In the genomic region with DNA sequence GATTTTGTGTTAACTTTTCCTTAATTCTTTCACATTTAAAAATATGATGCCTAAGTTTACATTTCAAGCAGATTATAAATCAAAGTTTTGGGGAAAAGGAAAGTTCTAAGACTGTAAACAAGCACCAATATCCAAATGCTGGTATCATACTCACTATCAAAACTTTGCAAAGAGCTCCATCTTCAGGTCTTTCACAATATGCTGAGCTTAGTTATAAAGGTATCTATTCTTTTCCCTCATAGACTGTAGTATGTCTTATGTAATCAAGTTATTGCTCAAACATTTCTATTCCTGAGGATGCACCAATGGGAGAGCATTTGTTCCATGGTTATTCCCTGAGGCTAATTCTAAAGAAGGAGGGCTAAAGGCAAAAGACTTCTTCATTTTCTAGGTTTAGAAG, we compare ENCODE assay signal across 9 cellular contexts.
DNase-seq lines count a peak whose midpoint lies in the region; ATAC-seq and TF ChIP-seq lines count a peak whose summit lies in the region.
"Had no signal": no experiment of that assay in that cellular context is flagged by ENCODE, and none has a peak within 500 bp of the region (broad histone marks: within the 10 kb centered on the region; RNA-seq: fewer than 3 reads in every experiment).

No MANE protein-coding gene starts in this region.

- no peak overlapping the region for H3K27ac Mint-ChIP-seq in nephron progenitor cell
- no peak overlapping the region for H3K27ac Mint-ChIP-seq in activated T-helper 1 cell treated with anti-CD3 and anti-CD28 coated beads, Interleukin-12 subunit alpha, Interleukin-12 subunit beta, Interleukin-2, Interleukin-4 antibody, amounts not matched to agents 30 ng/mL and 10 ng/mL and 1 ng/mL, durations not matched to agents 14 hours and 24 hours and 36 hours
- no peak overlapping the region for H3K27ac Mint-ChIP-seq in activated naive CD4-positive, alpha-beta T cell treated with anti-CD3 and anti-CD28 coated beads for 36 hours

- H3K27me3 Mint-ChIP-seq in nephron progenitor cell (ENCODE audit: low read depth, poor library complexity), result no peaks in the 10 kb centered on the region
- peaks cover 5% of the 10 kb centered on the region for H3K27me3 Mint-ChIP-seq in activated T-helper 1 cell treated with anti-CD3 and anti-CD28 coated beads, Interleukin-12 subunit alpha, Interleukin-12 subunit beta, Interleukin-2, Interleukin-4 antibody, amounts not matched to agents 30 ng/mL and 10 ng/mL and 1 ng/mL, durations not matched to agents 14 hours and 24 hours and 36 hours (ENCODE audit: insufficient read depth)
- no peaks in the 10 kb centered on the region for H3K27me3 Mint-ChIP-seq in activated naive CD4-positive, alpha-beta T cell treated with anti-CD3 and anti-CD28 coated beads for 36 hours (ENCODE audit: low read depth)

- no peaks in the 10 kb centered on the region for H3K9me3 ChIP-seq in WERI-Rb-1 (ENCODE audit: severe bottlenecking)
- H3K9me3 ChIP-seq in MG63, result no peaks in the 10 kb centered on the region
- H3K9me3 ChIP-seq: SJSA1 had no signal

- CTCF ChIA-PET in activated naive CD4-positive, alpha-beta T cell treated with anti-CD3 and anti-CD28 coated beads for 36 hours (lab: Charles Lee), result interaction anchor here (0.7 kb wide), 1 partner anchor 14 kb away, joined by 3 read pairs; no protein-coding TSS in a partner anchor

- peak; percentile 86 for ATAC-seq in GM21529 (IDR thresholded peaks at IDR 0.05; ENCODE audit: unreplicated experiment)

- H3K36me3 ChIP-seq in WERI-Rb-1, result no peaks in the 10 kb centered on the region
- no peaks in the 10 kb centered on the region for H3K36me3 ChIP-seq in MG63
- H3K36me3 ChIP-seq: SJSA1 had no signal

- DNase-seq in GM03348 (ENCODE audit: low spot score) (peak; percentile 63), Kasumi-1 (lab: John Stamatoyannopoulos, UW) (peak; percentile 38 to 71), WERI-Rb-1 (no peak), nephron progenitor cell (no peak), MG63 (no peak)
- no peak for DNase-seq in activated T-helper 1 cell treated with anti-CD3 and anti-CD28 coated beads, Interleukin-12 subunit alpha, Interleukin-12 subunit beta, Interleukin-2, Interleukin-4 antibody, amounts not matched to agents 30 ng/mL and 10 ng/mL and 1 ng/mL, durations not matched to agents 14 hours and 24 hours and 36 hours (ENCODE audit: low spot score)
- no peak for DNase-seq in activated naive CD4-positive, alpha-beta T cell treated with anti-CD3 and anti-CD28 coated beads for 36 hours

- TF ChIP-seq CTCF in WERI-Rb-1 (IDR thresholded peaks at IDR 0.05; ENCODE audit: low read depth, low read length) (peak; percentile 31), nephron progenitor cell (IDR thresholded peaks at IDR 0.05) (peak; percentile 36)

- H3K27me3 ChIP-seq in WERI-Rb-1 (ENCODE audit: insufficient read depth, low read depth, severe bottlenecking) (no peaks in the 10 kb centered on the region), MG63 (no peaks in the 10 kb centered on the region)
- H3K27me3 ChIP-seq: SJSA1 had no signal

- no peaks in the 10 kb centered on the region for H3K36me3 Mint-ChIP-seq in nephron progenitor cell (ENCODE audit: low read depth)
- H3K36me3 Mint-ChIP-seq in activated T-helper 1 cell treated with anti-CD3 and anti-CD28 coated beads, Interleukin-12 subunit alpha, Interleukin-12 subunit beta, Interleukin-2, Interleukin-4 antibody, amounts not matched to agents 30 ng/mL and 10 ng/mL and 1 ng/mL, durations not matched to agents 14 hours and 24 hours and 36 hours (ENCODE audit: low read depth), result no peaks in the 10 kb centered on the region
- H3K36me3 Mint-ChIP-seq in activated naive CD4-positive, alpha-beta T cell treated with anti-CD3 and anti-CD28 coated beads for 36 hours (ENCODE audit: low read depth), result no peaks in the 10 kb centered on the region

- no peak overlapping the region for H3K27ac ChIP-seq in WERI-Rb-1
- H3K27ac ChIP-seq: SJSA1 had no signal

- intact Hi-C loops in activated T-helper 1 cell treated with anti-CD3 and anti-CD28 coated beads, Interleukin-12 subunit alpha, Interleukin-12 subunit beta, Interleukin-2, Interleukin-4 antibody, amounts not matched to agents 30 ng/mL and 10 ng/mL and 1 ng/mL, durations not matched to agents 14 hours and 24 hours and 36 hours (cut with micrococcal nuclease), result loop anchor here (5.0 kb wide), 1 partner anchor 295 kb away; no protein-coding TSS in a partner anchor
- intact Hi-C loops in activated naive CD4-positive, alpha-beta T cell treated with anti-CD3 and anti-CD28 coated beads for 36 hours (cut with micrococcal nuclease), result loop anchor here (5.0 kb wide), 1 partner anchor 295 kb away; no protein-coding TSS in a partner anchor

- peaks cover 20% of the 10 kb centered on the region for H3K4me1 Mint-ChIP-seq in nephron progenitor cell
- H3K4me1 Mint-ChIP-seq in activated T-helper 1 cell treated with anti-CD3 and anti-CD28 coated beads, Interleukin-12 subunit alpha, Interleukin-12 subunit beta, Interleukin-2, Interleukin-4 antibody, amounts not matched to agents 30 ng/mL and 10 ng/mL and 1 ng/mL, durations not matched to agents 14 hours and 24 hours and 36 hours (ENCODE audit: low read depth), result no peaks in the 10 kb centered on the region
- H3K4me1 Mint-ChIP-seq in activated naive CD4-positive, alpha-beta T cell treated with anti-CD3 and anti-CD28 coated beads for 36 hours (ENCODE audit: low read depth), result no peaks in the 10 kb centered on the region

- H3K4me3 Mint-ChIP-seq in nephron progenitor cell, result no peak overlapping the region
- no peak overlapping the region for H3K4me3 Mint-ChIP-seq in activated T-helper 1 cell treated with anti-CD3 and anti-CD28 coated beads, Interleukin-12 subunit alpha, Interleukin-12 subunit beta, Interleukin-2, Interleukin-4 antibody, amounts not matched to agents 30 ng/mL and 10 ng/mL and 1 ng/mL, durations not matched to agents 14 hours and 24 hours and 36 hours
- H3K4me3 Mint-ChIP-seq in activated naive CD4-positive, alpha-beta T cell treated with anti-CD3 and anti-CD28 coated beads for 36 hours, result no peak overlapping the region

- H3K9me3 Mint-ChIP-seq in nephron progenitor cell, result no peaks in the 10 kb centered on the region
- H3K9me3 Mint-ChIP-seq in activated T-helper 1 cell treated with anti-CD3 and anti-CD28 coated beads, Interleukin-12 subunit alpha, Interleukin-12 subunit beta, Interleukin-2, Interleukin-4 antibody, amounts not matched to agents 30 ng/mL and 10 ng/mL and 1 ng/mL, durations not matched to agents 14 hours and 24 hours and 36 hours, result no peaks in the 10 kb centered on the region
- no peaks in the 10 kb centered on the region for H3K9me3 Mint-ChIP-seq in activated naive CD4-positive, alpha-beta T cell treated with anti-CD3 and anti-CD28 coated beads for 36 hours

- H3K4me3 ChIP-seq in WERI-Rb-1 (ENCODE audit: low read depth, low read length) (no peak overlapping the region), MG63 (no peak overlapping the region)
- H3K4me3 ChIP-seq: SJSA1 had no signal

Comparison
In these comparisons a context has a peak if more than half of its experiments do, and no peak if none do; other contexts are left out.
1. DNase-seq: peak in GM03348 (single experiment) and Kasumi-1 (2 of 2); none in WERI-Rb-1 (single experiment), nephron progenitor cell (single experiment), activated T-helper 1 cell treated with anti-CD3 and anti-CD28 coated beads, Interleukin-12 subunit alpha, Interleukin-12 subunit beta, Interleukin-2, Interleukin-4 antibody, amounts not matched to agents 30 ng/mL and 10 ng/mL and 1 ng/mL, durations not matched to agents 14 hours and 24 hours and 36 hours (single experiment), MG63 (single experiment) and activated naive CD4-positive, alpha-beta T cell treated with anti-CD3 and anti-CD28 coated beads for 36 hours (single experiment).